15 cellular contexts compared by ENCODE assay signal in the genomic region with DNA sequence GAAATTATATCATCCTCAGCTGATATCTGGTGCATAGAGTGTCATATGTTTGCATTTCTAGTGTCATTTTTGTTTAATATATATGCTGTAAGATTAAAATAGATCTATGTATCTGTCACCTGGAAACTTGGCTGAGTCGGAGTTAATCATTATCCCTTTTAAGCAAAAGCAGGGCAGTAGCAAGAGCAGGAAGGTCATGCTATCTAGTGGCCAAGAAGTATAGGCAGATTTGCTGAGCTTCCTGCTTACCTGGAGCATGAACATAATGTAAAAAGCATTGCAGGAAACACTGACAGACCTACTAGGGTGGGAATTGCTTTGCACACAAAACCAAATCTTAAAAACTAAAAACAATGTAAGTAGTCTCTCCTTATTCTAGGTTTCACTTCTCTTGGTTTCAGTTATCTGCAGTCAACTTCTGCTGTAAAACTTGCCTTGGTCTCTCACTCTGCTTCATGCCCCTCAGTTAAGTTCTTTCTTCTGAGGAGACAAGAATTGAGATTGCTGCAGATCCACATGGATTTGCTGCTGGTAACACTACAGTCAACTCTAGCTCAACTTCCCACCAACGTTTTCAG.
DNase-seq lines count a peak whose midpoint lies in the region; ATAC-seq and TF ChIP-seq lines count a peak whose summit lies in the region.
"Had no signal": no experiment of that assay in that cellular context is flagged by ENCODE, and none has a peak within 500 bp of the region (broad histone marks: within the 10 kb centered on the region; RNA-seq: fewer than 3 reads in every experiment).

No MANE protein-coding gene starts in this region.

- H3K36me3 ChIP-seq in naive thymus-derived CD4-positive, alpha-beta T cell (ENCODE audit: control insufficient read depth in 2 of 3, insufficient read depth in 3 of 3, low read length in 3 of 3): no peaks in the 10 kb centered on the region

- no peak overlapping the region for H3K27ac ChIP-seq in naive thymus-derived CD4-positive, alpha-beta T cell (ENCODE audit: low read depth, low read length)
- H3K27ac ChIP-seq: GM23248 had no signal

- no peaks in the 10 kb centered on the region for H3K36me3 Mint-ChIP-seq in naive thymus-derived CD4-positive, alpha-beta T cell
- no peaks in the 10 kb centered on the region for H3K36me3 Mint-ChIP-seq in natural killer cell
- H3K36me3 Mint-ChIP-seq: activated naive CD8-positive, alpha-beta T cell had no signal

- no peak for TF ChIP-seq CTCF in natural killer cell (IDR thresholded peaks at IDR 0.05)

- H3K9me3 ChIP-seq in naive thymus-derived CD4-positive, alpha-beta T cell (ENCODE audit: control insufficient read depth in 2 of 3, low read length in 3 of 3): no peaks in the 10 kb centered on the region

- ATAC-seq in GM18861 (IDR thresholded peaks at IDR 0.05; ENCODE audit: unreplicated experiment) (peak; percentile 49), HG02610 (IDR thresholded peaks at IDR 0.05; ENCODE audit: unreplicated experiment) (peak; percentile 49), left lobe of liver (peak; percentile 86), natural killer cell (no peak)
- no peak for ATAC-seq in naive thymus-derived CD4-positive, alpha-beta T cell
- ATAC-seq: esophagus mucosa; stimulated activated naive CD8-positive, alpha-beta T cell treated with anti-CD3 and anti-CD28 coated beads, Interleukin-15, Interleukin-2, amounts not matched to agents 100 U/mL and 50 U/mL, for 24 hours had no signal

- H3K4me1 ChIP-seq in naive thymus-derived CD4-positive, alpha-beta T cell (ENCODE audit: control insufficient read depth in 2 of 2, insufficient read depth in 2 of 2, low read length in 2 of 2): no peaks in the 10 kb centered on the region

- no peak overlapping the region for H3K27ac Mint-ChIP-seq in naive thymus-derived CD4-positive, alpha-beta T cell
- H3K27ac Mint-ChIP-seq in natural killer cell: no peak overlapping the region
- H3K27ac Mint-ChIP-seq: activated naive CD8-positive, alpha-beta T cell had no signal

- POLR2A ChIA-PET in naive thymus-derived CD4-positive, alpha-beta T cell (lab: Charles Lee): no interaction called here

- no peaks in the 10 kb centered on the region for H3K27me3 Mint-ChIP-seq in naive thymus-derived CD4-positive, alpha-beta T cell
- no peaks in the 10 kb centered on the region for H3K27me3 Mint-ChIP-seq in natural killer cell (ENCODE audit: low read depth in 2 of 2)
- H3K27me3 Mint-ChIP-seq: activated naive CD8-positive, alpha-beta T cell had no signal

- CTCF ChIA-PET in naive thymus-derived CD4-positive, alpha-beta T cell (lab: Charles Lee): no interaction called here

- H3K4me1 Mint-ChIP-seq in naive thymus-derived CD4-positive, alpha-beta T cell: no peaks in the 10 kb centered on the region
- H3K4me1 Mint-ChIP-seq in natural killer cell: no peaks in the 10 kb centered on the region

- H3K27me3 ChIP-seq in naive thymus-derived CD4-positive, alpha-beta T cell (ENCODE audit: control insufficient read depth in 2 of 2, insufficient read depth in 2 of 2, low read length in 2 of 2): no peaks in the 10 kb centered on the region

- intact Hi-C loops in naive thymus-derived CD4-positive, alpha-beta T cell (cut with micrococcal nuclease): no loop called here
- intact Hi-C loops in natural killer cell (cut with micrococcal nuclease): no loop called here

- H3K9me3 Mint-ChIP-seq in naive thymus-derived CD4-positive, alpha-beta T cell: peaks cover 0 to 14% (median 0%) of the 10 kb centered on the region in 11 donors
- H3K9me3 Mint-ChIP-seq in natural killer cell: peaks cover 10 to 21% of the 10 kb centered on the region in 2 donors

- H3K4me3 ChIP-seq in naive thymus-derived CD4-positive, alpha-beta T cell (ENCODE audit: low read length): no peak overlapping the region
- H3K4me3 ChIP-seq: GM23248 had no signal

- H3K4me3 Mint-ChIP-seq in naive thymus-derived CD4-positive, alpha-beta T cell: no peak overlapping the region
- H3K4me3 Mint-ChIP-seq in natural killer cell: no peak overlapping the region
- H3K4me3 Mint-ChIP-seq: activated naive CD8-positive, alpha-beta T cell had no signal

- DNase-seq in LoVo (ENCODE audit: low spot score) (peak; percentile 5), left lobe of liver (ENCODE audit: low spot score) (no peak), DMS153 treated with DMSO at 0.1 percent for 48 hours (lab: John Stamatoyannopoulos, UW; ENCODE audit: unreplicated experiment) (no peak), natural killer cell (no peak)
- no peak for DNase-seq in stimulated activated CD4-positive, alpha-beta T cell treated with anti-CD3 and anti-CD28 coated beads, Interleukin-4, amount 100 ng/mL, for 1 hour
- DNase-seq in naive thymus-derived CD4-positive, alpha-beta T cell: no peak
- DNase-seq: cerebellar nuclear complex; GM23248; NCI-H345; stimulated activated CD4-positive, alpha-beta T cell treated with anti-CD3 and anti-CD28 coated beads, Interleukin-4, amount 100 ng/mL, for 4 hours; stimulated activated naive CD8-positive, alpha-beta T cell treated with anti-CD3 and anti-CD28 coated beads, Interleukin-15, Interleukin-2, amounts not matched to agents 100 U/mL and 50 U/mL, for 24 hours had no signal

Comparison
In these comparisons a context has a peak if more than half of its experiments do, and no peak if none do; other contexts are left out.
1. ATAC-seq: peak in GM18861 (single experiment), HG02610 (single experiment) and left lobe of liver (single experiment); none in naive thymus-derived CD4-positive, alpha-beta T cell (single experiment) and natural killer cell (0 of 3).